43 cellular contexts compared by ENCODE assay signal in the genomic region with DNA sequence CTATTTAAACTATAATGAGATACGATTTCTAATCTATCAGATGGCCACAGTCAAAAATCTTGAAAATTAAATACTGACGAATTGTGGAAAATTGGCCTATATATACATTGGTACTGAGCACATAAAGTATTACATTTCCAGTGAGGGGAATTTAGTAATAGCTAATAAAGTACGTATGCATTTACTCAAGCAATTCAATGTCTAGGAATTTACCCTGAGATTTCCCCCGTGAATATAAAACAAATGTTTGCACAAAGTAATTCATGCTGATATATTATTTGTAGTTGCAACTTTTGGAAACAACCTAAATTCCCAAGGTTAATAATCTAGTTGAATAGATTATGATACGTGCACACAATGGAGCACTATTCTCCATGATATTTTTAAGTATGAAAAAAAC. TPM values are rescaled to one million over a fixed set of nuclear protein-coding genes. Genes with fewer than 3 reads are reported as not detected.
"Had no signal": no experiment of that assay in that cellular context is flagged by ENCODE, and none has a peak within 500 bp of the region (broad histone marks: within the 10 kb centered on the region; RNA-seq: fewer than 3 reads in every experiment).

No MANE protein-coding gene starts in this region.

- FAIRE-seq: astrocyte, bronchial epithelial cell had no signal

- DNase-seq: activated effector memory CD4-positive, alpha-beta T cell treated with anti-CD3 and anti-CD28 coated beads, Interleukin-2, amount 50 U/mL, for 16 hours; activated effector memory CD4-positive, alpha-beta T cell treated with Interleukin-2 at 50 U/mL for 16 hours; activated gamma-delta T cell; activated gamma-delta T cell treated with Interleukin-2 at 50 U/mL for 16 hours; activated naive CD4-positive, alpha-beta T cell; activated naive CD4-positive, alpha-beta T cell treated with anti-CD3 and anti-CD28 coated beads for 36 hours; activated naive CD4-positive, alpha-beta T cell treated with anti-CD3 and anti-CD28 coated beads, Interleukin-2, amount 10 ng/mL, durations not matched to agents 7 days and 5 days; activated naive CD4-positive, alpha-beta T cell treated with anti-CD3 and anti-CD28 coated beads, Interleukin-2, amount 50 U/mL, for 16 hours; activated naive CD4-positive, alpha-beta T cell treated with Interleukin-2 at 50 U/mL for 16 hours; activated naive CD8-positive, alpha-beta T cell treated with anti-CD3 and anti-CD28 coated beads for 36 hours; activated naive CD8-positive, alpha-beta T cell treated with anti-CD3 and anti-CD28 coated beads, Interleukin-2, amount 10 ng/mL, durations not matched to agents 7 days and 5 days; activated T-cell treated with anti-CD3 and anti-CD28 coated beads, Interleukin-2, amount 50 U/mL, for 1 hour; activated T-cell treated with anti-CD3 and anti-CD28 coated beads, Interleukin-2, amount 50 U/mL, for 24 hours; activated T-cell treated with anti-CD3 and anti-CD28 coated beads, Interleukin-2, amount 50 U/mL, for 4 hours; activated T-cell treated with anti-CD3 and anti-CD28 coated beads, Interleukin-2, amount 50 U/mL, for 48 hours; activated T-cell treated with anti-CD3 and anti-CD28 coated beads, Interleukin-2, amount 50 U/mL, for 72 hours; adrenal gland; amniotic stem cell; amygdala; anterior cingulate cortex; aorta; body of pancreas; brain microvascular endothelial cell; caudate nucleus; central memory CD4-positive, alpha-beta T cell; cerebellar nuclear complex had no signal

- ATAC-seq: activated naive CD4-positive, alpha-beta T cell treated with anti-CD3 and anti-CD28 coated beads, Interleukin-2, amount 50 U/mL, for 72 hours; activated T-cell treated with anti-CD3 and anti-CD28 coated beads, Interleukin-2, amount 50 U/mL, for 4 hours; activated T-cell treated with anti-CD3 and anti-CD28 coated beads, Interleukin-2, amount 50 U/mL, for 72 hours; activated T-helper 17 cell treated with anti-CD3 and anti-CD28 coated beads, Interleukin-2, amount 50 U/mL, for 72 hours; body of pancreas had no signal

- H3K27me3 ChIP-seq: adrenal gland, ascending aorta, body of pancreas, brain microvascular endothelial cell, breast epithelium, cardiac muscle cell had no signal

- H3K27me3 Mint-ChIP-seq: central memory CD8-positive, alpha-beta T cell had no signal

- H3K9me3 ChIP-seq: adrenal gland, ascending aorta, body of pancreas, breast epithelium had no signal

- H3K36me3 ChIP-seq: adrenal gland, ascending aorta, brain microvascular endothelial cell, breast epithelium, cardiac muscle cell had no signal

- H3K4me1 Mint-ChIP-seq: activated naive CD8-positive, alpha-beta T cell treated with anti-CD3 and anti-CD28 coated beads for 36 hours; activated T-helper 17 cell treated with anti-CD3 and anti-CD28 coated beads, Interleukin-2, amount 50 U/mL, for 72 hours; central memory CD8-positive, alpha-beta T cell had no signal

- H3K27ac Mint-ChIP-seq: activated naive CD4-positive, alpha-beta T cell treated with anti-CD3 and anti-CD28 coated beads for 36 hours; activated naive CD4-positive, alpha-beta T cell treated with anti-CD3 and anti-CD28 coated beads, Interleukin-2, amount 10 ng/mL, durations not matched to agents 7 days and 5 days; activated naive CD4-positive, alpha-beta T cell treated with anti-CD3 and anti-CD28 coated beads, Interleukin-2, amount 50 U/mL, for 24 hours; activated naive CD4-positive, alpha-beta T cell treated with anti-CD3 and anti-CD28 coated beads, Interleukin-2, amount 50 U/mL, for 72 hours; activated naive CD8-positive, alpha-beta T cell; activated naive CD8-positive, alpha-beta T cell treated with anti-CD3 and anti-CD28 coated beads for 36 hours; activated naive CD8-positive, alpha-beta T cell treated with anti-CD3 and anti-CD28 coated beads, Interleukin-2, amount 10 ng/mL, durations not matched to agents 7 days and 5 days; activated T-cell treated with anti-CD3 and anti-CD28 coated beads, Interleukin-2, amount 50 U/mL, for 24 hours; activated T-cell treated with anti-CD3 and anti-CD28 coated beads, Interleukin-2, amount 50 U/mL, for 72 hours; activated T-helper 1 cell treated with anti-CD3 and anti-CD28 coated beads, Interleukin-12 subunit alpha, Interleukin-12 subunit beta, Interleukin-2, Interleukin-4 antibody, amounts not matched to agents 30 ng/mL and 10 ng/mL and 1 ng/mL, durations not matched to agents 14 hours and 24 hours and 36 hours; activated T-helper 17 cell treated with anti-CD3 and anti-CD28 coated beads, Interleukin-2, amount 50 U/mL, for 72 hours; activated T-helper 2 cell treated with anti-CD3 and anti-CD28 coated beads, Interferon-gamma antibody, Interleukin-2, Interleukin-4, amounts not matched to agents 10 μg/mL and 5 μg/mL and 100 μg/mL, durations not matched to agents 14 hours and 24 hours and 36 hours; brain had no signal

- H3K4me1 ChIP-seq: ascending aorta, body of pancreas, breast epithelium had no signal

- H3K4me3 ChIP-seq: adrenal gland, ascending aorta, body of pancreas, breast epithelium, cardiac muscle cell had no signal

- H3K4me3 Mint-ChIP-seq: activated naive CD4-positive, alpha-beta T cell treated with anti-CD3 and anti-CD28 coated beads for 36 hours; activated naive CD4-positive, alpha-beta T cell treated with anti-CD3 and anti-CD28 coated beads, Interleukin-2, amount 10 ng/mL, durations not matched to agents 7 days and 5 days; activated naive CD4-positive, alpha-beta T cell treated with anti-CD3 and anti-CD28 coated beads, Interleukin-2, amount 50 U/mL, for 24 hours; activated naive CD8-positive, alpha-beta T cell; activated naive CD8-positive, alpha-beta T cell treated with anti-CD3 and anti-CD28 coated beads for 36 hours; activated naive CD8-positive, alpha-beta T cell treated with anti-CD3 and anti-CD28 coated beads, Interleukin-2, amount 10 ng/mL, durations not matched to agents 7 days and 5 days; activated T-cell treated with anti-CD3 and anti-CD28 coated beads, Interleukin-2, amount 50 U/mL, for 24 hours; activated T-cell treated with anti-CD3 and anti-CD28 coated beads, Interleukin-2, amount 50 U/mL, for 4 hours; activated T-cell treated with anti-CD3 and anti-CD28 coated beads, Interleukin-2, amount 50 U/mL, for 72 hours; activated T-helper 1 cell treated with anti-CD3 and anti-CD28 coated beads, Interleukin-12 subunit alpha, Interleukin-12 subunit beta, Interleukin-2, Interleukin-4 antibody, amounts not matched to agents 30 ng/mL and 10 ng/mL and 1 ng/mL, durations not matched to agents 14 hours and 24 hours and 36 hours; activated T-helper 17 cell treated with anti-CD3 and anti-CD28 coated beads, Interleukin-2, amount 50 U/mL, for 72 hours; brain; central memory CD8-positive, alpha-beta T cell had no signal

- H3K27ac ChIP-seq: adrenal gland, ascending aorta, body of pancreas, brain microvascular endothelial cell, breast epithelium, cardiac muscle cell had no signal

- H3K36me3 Mint-ChIP-seq: activated naive CD4-positive, alpha-beta T cell treated with anti-CD3 and anti-CD28 coated beads, Interleukin-2, amount 10 ng/mL, durations not matched to agents 7 days and 5 days; activated naive CD4-positive, alpha-beta T cell treated with anti-CD3 and anti-CD28 coated beads, Interleukin-2, amount 50 U/mL, for 24 hours; activated naive CD4-positive, alpha-beta T cell treated with anti-CD3 and anti-CD28 coated beads, Interleukin-2, amount 50 U/mL, for 72 hours; activated naive CD8-positive, alpha-beta T cell; activated naive CD8-positive, alpha-beta T cell treated with anti-CD3 and anti-CD28 coated beads for 36 hours; activated naive CD8-positive, alpha-beta T cell treated with anti-CD3 and anti-CD28 coated beads, Interleukin-2, amount 10 ng/mL, durations not matched to agents 7 days and 5 days; brain had no signal

- H3K9me3 Mint-ChIP-seq: activated naive CD4-positive, alpha-beta T cell treated with anti-CD3 and anti-CD28 coated beads for 36 hours; activated naive CD4-positive, alpha-beta T cell treated with anti-CD3 and anti-CD28 coated beads, Interleukin-2, amount 10 ng/mL, durations not matched to agents 7 days and 5 days; activated naive CD4-positive, alpha-beta T cell treated with anti-CD3 and anti-CD28 coated beads, Interleukin-2, amount 50 U/mL, for 24 hours; activated naive CD4-positive, alpha-beta T cell treated with anti-CD3 and anti-CD28 coated beads, Interleukin-2, amount 50 U/mL, for 72 hours; activated naive CD8-positive, alpha-beta T cell treated with anti-CD3 and anti-CD28 coated beads for 36 hours; activated naive CD8-positive, alpha-beta T cell treated with anti-CD3 and anti-CD28 coated beads, Interleukin-2, amount 10 ng/mL, durations not matched to agents 7 days and 5 days; activated T-cell treated with anti-CD3 and anti-CD28 coated beads, Interleukin-2, amount 50 U/mL, for 24 hours; activated T-cell treated with anti-CD3 and anti-CD28 coated beads, Interleukin-2, amount 50 U/mL, for 4 hours; activated T-cell treated with anti-CD3 and anti-CD28 coated beads, Interleukin-2, amount 50 U/mL, for 72 hours; activated T-helper 1 cell treated with anti-CD3 and anti-CD28 coated beads, Interleukin-12 subunit alpha, Interleukin-12 subunit beta, Interleukin-2, Interleukin-4 antibody, amounts not matched to agents 30 ng/mL and 10 ng/mL and 1 ng/mL, durations not matched to agents 14 hours and 24 hours and 36 hours; activated T-helper 17 cell treated with anti-CD3 and anti-CD28 coated beads, Interleukin-2, amount 50 U/mL, for 72 hours; activated T-helper 2 cell treated with anti-CD3 and anti-CD28 coated beads, Interferon-gamma antibody, Interleukin-2, Interleukin-4, amounts not matched to agents 10 μg/mL and 5 μg/mL and 100 μg/mL, durations not matched to agents 14 hours and 24 hours and 36 hours; brain; central memory CD8-positive, alpha-beta T cell had no signal

RNA-seq across cellular contexts. Expression of a gene that starts 14.7 kb away (rescaled TPM):
- total RNA-seq: activated T-helper 1 cell treated with anti-CD3 and anti-CD28 coated beads, Interleukin-12 subunit alpha, Interleukin-12 subunit beta, Interleukin-2, Interleukin-4 antibody, amounts not matched to agents 30 ng/mL and 10 ng/mL and 1 ng/mL, durations not matched to agents 14 hours and 24 hours and 36 hours; activated T-helper 17 cell treated with anti-CD3 and anti-CD28 coated beads, Interleukin-2, amount 50 U/mL, for 72 hours; activated T-helper 2 cell treated with anti-CD3 and anti-CD28 coated beads, Interferon-gamma antibody, Interleukin-2, Interleukin-4, amounts not matched to agents 10 μg/mL and 5 μg/mL and 100 μg/mL, durations not matched to agents 14 hours and 24 hours and 36 hours; ascending aorta; chondrocyte had no signal
- polyA plus RNA-seq: aorta had no signal

RNA-seq across cellular contexts. Expression of a gene that starts 36.1 kb away (rescaled TPM):
- total RNA-seq: activated naive CD4-positive, alpha-beta T cell treated with anti-CD3 and anti-CD28 coated beads for 36 hours; activated naive CD4-positive, alpha-beta T cell treated with anti-CD3 and anti-CD28 coated beads, Interleukin-2, amount 50 U/mL, for 72 hours; activated naive CD8-positive, alpha-beta T cell treated with anti-CD3 and anti-CD28 coated beads for 36 hours; activated naive CD8-positive, alpha-beta T cell treated with anti-CD3 and anti-CD28 coated beads, Interleukin-2, amount 10 ng/mL, durations not matched to agents 7 days and 5 days; activated T-cell treated with anti-CD3 and anti-CD28 coated beads, Interleukin-2, amount 50 U/mL, for 4 hours; activated T-cell treated with anti-CD3 and anti-CD28 coated beads, Interleukin-2, amount 50 U/mL, for 72 hours; activated T-helper 1 cell treated with anti-CD3 and anti-CD28 coated beads, Interleukin-12 subunit alpha, Interleukin-12 subunit beta, Interleukin-2, Interleukin-4 antibody, amounts not matched to agents 30 ng/mL and 10 ng/mL and 1 ng/mL, durations not matched to agents 14 hours and 24 hours and 36 hours; activated T-helper 17 cell treated with anti-CD3 and anti-CD28 coated beads, Interleukin-2, amount 50 U/mL, for 72 hours; activated T-helper 2 cell treated with anti-CD3 and anti-CD28 coated beads, Interferon-gamma antibody, Interleukin-2, Interleukin-4, amounts not matched to agents 10 μg/mL and 5 μg/mL and 100 μg/mL, durations not matched to agents 14 hours and 24 hours and 36 hours; adrenal gland; aorta; ascending aorta; astrocyte; body of pancreas; breast epithelium; cardiac muscle cell; cardiac septum; cerebellum; chondrocyte had no signal
- polyA plus RNA-seq: adipose tissue, adrenal gland, aorta, cardiac muscle cell had no signal
